1 cellular context compared by ENCODE assay signal in genomic region chr9:135992486-135993408, GRCh38.
TF ChIP-seq lines count a peak whose summit lies in the region.

No MANE protein-coding gene starts in this region.

TF ChIP-seq in K562, 482 proteins besides CTCF, POLR2A, EP300 and RAD21 (continued from another document and continues in another):
- TF ChIP-seq NCOA4 (IDR thresholded peaks at IDR 0.05; ENCODE audit: partially characterized antibody) (no peak), CUX1 (CRISPR knock-in tag; IDR thresholded peaks at IDR 0.05) (no peak), POLR2B (IDR thresholded peaks at IDR 0.05; ENCODE audit: low read depth, partially characterized antibody) (no peak), POLR3A (IDR thresholded peaks at IDR 0.05; ENCODE audit: borderline replicate concordance, extremely low read depth, insufficient read depth, insufficient read length) (no peak), ZNF232 (CRISPR knock-in tag; IDR thresholded peaks at IDR 0.05) (no peak), ZNF274 (IDR thresholded peaks at IDR 0.05; ENCODE audit: borderline replicate concordance, low read depth, low read length) (no peak), ZBTB8A (IDR thresholded peaks at IDR 0.05; ENCODE audit: partially characterized antibody) (no peak), OTX1 (CRISPR knock-in tag; IDR thresholded peaks at IDR 0.05) (no peak), ARID1B (IDR thresholded peaks at IDR 0.05) (peak; percentile 88), KLF16 (IDR thresholded peaks at IDR 0.05) (peak; percentile 83), SETDB1 (IDR thresholded peaks at IDR 0.05; ENCODE audit: low read length) (no peak), NR1H2 (CRISPR knock-in tag; IDR thresholded peaks at IDR 0.05) (no peak), ZNF24 (IDR thresholded peaks at IDR 0.05) (no peak), NBN (IDR thresholded peaks at IDR 0.05; ENCODE audit: low read depth) (peak; percentile 53; the same call in 1 of the 2 replicates), TCF7L2 (IDR thresholded peaks at IDR 0.05; ENCODE audit: low read depth, low read length) (no peak), NEUROD1 (IDR thresholded peaks at IDR 0.05; ENCODE audit: borderline replicate concordance, low read depth, low read length, partially characterized antibody) (peak; percentile 55), RUNX1 (IDR thresholded peaks at IDR 0.05; ENCODE audit: low read depth) (no peak), SOX6 (IDR thresholded peaks at IDR 0.05) (peak; percentile 64), DACH1 (IDR thresholded peaks at IDR 0.05; ENCODE audit: partially characterized antibody) (no peak), DDX20 (tag; IDR thresholded peaks at IDR 0.05; ENCODE audit: low read depth) (no peak), HMG20A (CRISPR knock-in tag; conservative IDR thresholded peaks at IDR 0.05) (no peak), ZC3H8 (IDR thresholded peaks at IDR 0.05) (no peak), SRSF3 (IDR thresholded peaks at IDR 0.05; ENCODE audit: insufficient read depth, low read length) (no peak), ZNF41 (CRISPR knock-in tag; conservative IDR thresholded peaks at IDR 0.05) (no peak), BMI1 (IDR thresholded peaks at IDR 0.05; ENCODE audit: low read length) (no peak), ELF1 (tag; IDR thresholded peaks at IDR 0.05) (no peak), ZNF311 (CRISPR knock-in tag; IDR thresholded peaks at IDR 0.05) (no peak), SP2 (IDR thresholded peaks at IDR 0.05; ENCODE audit: extremely low read depth, low read depth, low read length, poor library complexity, severe bottlenecking) (no peak), STAT5A (IDR thresholded peaks at IDR 0.05; ENCODE audit: borderline replicate concordance, low read length) (peak; percentile 63; the same call in 1 of the 2 replicates), POLR3G (IDR thresholded peaks at IDR 0.05; ENCODE audit: extremely low read depth, insufficient read length, insufficient replicate concordance) (no peak), DPF2 (IDR thresholded peaks at IDR 0.05) (peak; percentile 80), RFX7 (CRISPR knock-in tag; IDR thresholded peaks at IDR 0.05) (no peak), ZNF77 (CRISPR knock-in tag; IDR thresholded peaks at IDR 0.05) (no peak), RFX5 (IDR thresholded peaks at IDR 0.05; ENCODE audit: low read depth, low read length) (no peak), CBX8 (IDR thresholded peaks at IDR 0.05; ENCODE audit: borderline replicate concordance, extremely low read depth, low read depth, low read length, poor library complexity, severe bottlenecking) (no peak), FOXA3 (CRISPR knock-in tag; conservative IDR thresholded peaks at IDR 0.05 in 1 of 2, IDR thresholded peaks at IDR 0.05 in 1 of 2) (peak in 1 of 2 experiments; percentile 69; a peak in 1 of 4 replicates), U2AF2 (optimal IDR thresholded peaks at IDR 0.05; ENCODE audit: low read depth, low read length) (no peak), GATA2 (CRISPR knock-in tag; IDR thresholded peaks at IDR 0.05) (peak; percentile 76)
- TF ChIP-seq, protein P1, sequence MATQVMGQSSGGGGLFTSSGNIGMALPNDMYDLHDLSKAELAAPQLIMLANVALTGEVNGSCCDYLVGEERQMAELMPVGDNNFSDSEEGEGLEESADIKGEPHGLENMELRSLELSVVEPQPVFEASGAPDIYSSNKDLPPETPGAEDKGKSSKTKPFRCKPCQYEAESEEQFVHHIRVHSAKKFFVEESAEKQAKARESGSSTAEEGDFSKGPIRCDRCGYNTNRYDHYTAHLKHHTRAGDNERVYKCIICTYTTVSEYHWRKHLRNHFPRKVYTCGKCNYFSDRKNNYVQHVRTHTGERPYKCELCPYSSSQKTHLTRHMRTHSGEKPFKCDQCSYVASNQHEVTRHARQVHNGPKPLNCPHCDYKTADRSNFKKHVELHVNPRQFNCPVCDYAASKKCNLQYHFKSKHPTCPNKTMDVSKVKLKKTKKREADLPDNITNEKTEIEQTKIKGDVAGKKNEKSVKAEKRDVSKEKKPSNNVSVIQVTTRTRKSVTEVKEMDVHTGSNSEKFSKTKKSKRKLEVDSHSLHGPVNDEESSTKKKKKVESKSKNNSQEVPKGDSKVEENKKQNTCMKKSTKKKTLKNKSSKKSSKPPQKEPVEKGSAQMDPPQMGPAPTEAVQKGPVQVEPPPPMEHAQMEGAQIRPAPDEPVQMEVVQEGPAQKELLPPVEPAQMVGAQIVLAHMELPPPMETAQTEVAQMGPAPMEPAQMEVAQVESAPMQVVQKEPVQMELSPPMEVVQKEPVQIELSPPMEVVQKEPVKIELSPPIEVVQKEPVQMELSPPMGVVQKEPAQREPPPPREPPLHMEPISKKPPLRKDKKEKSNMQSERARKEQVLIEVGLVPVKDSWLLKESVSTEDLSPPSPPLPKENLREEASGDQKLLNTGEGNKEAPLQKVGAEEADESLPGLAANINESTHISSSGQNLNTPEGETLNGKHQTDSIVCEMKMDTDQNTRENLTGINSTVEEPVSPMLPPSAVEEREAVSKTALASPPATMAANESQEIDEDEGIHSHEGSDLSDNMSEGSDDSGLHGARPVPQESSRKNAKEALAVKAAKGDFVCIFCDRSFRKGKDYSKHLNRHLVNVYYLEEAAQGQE (CRISPR knock-in tag; IDR thresholded peaks at IDR 0.05; ENCODE audit: low read depth) = 0 out of 2 replicates have a peak, but pooled peaks have one; percentile 48
- TF ChIP-seq, protein P2, sequence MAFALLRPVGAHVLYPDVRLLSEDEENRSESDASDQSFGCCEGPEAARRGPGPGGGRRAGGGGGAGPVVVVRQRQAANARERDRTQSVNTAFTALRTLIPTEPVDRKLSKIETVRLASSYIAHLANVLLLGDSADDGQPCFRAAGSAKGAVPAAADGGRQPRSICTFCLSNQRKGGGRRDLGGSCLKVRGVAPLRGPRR (CRISPR knock-in tag; IDR thresholded peaks at IDR 0.05) = no peak
- TF ChIP-seq, protein P3, sequence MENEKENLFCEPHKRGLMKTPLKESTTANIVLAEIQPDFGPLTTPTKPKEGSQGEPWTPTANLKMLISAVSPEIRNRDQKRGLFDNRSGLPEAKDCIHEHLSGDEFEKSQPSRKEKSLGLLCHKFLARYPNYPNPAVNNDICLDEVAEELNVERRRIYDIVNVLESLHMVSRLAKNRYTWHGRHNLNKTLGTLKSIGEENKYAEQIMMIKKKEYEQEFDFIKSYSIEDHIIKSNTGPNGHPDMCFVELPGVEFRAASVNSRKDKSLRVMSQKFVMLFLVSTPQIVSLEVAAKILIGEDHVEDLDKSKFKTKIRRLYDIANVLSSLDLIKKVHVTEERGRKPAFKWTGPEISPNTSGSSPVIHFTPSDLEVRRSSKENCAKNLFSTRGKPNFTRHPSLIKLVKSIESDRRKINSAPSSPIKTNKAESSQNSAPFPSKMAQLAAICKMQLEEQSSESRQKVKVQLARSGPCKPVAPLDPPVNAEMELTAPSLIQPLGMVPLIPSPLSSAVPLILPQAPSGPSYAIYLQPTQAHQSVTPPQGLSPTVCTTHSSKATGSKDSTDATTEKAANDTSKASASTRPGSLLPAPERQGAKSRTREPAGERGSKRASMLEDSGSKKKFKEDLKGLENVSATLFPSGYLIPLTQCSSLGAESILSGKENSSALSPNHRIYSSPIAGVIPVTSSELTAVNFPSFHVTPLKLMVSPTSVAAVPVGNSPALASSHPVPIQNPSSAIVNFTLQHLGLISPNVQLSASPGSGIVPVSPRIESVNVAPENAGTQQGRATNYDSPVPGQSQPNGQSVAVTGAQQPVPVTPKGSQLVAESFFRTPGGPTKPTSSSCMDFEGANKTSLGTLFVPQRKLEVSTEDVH (IDR thresholded peaks at IDR 0.05; ENCODE audit: low read depth, partially characterized antibody) = peak; percentile 30
- TF ChIP-seq, protein P4, sequence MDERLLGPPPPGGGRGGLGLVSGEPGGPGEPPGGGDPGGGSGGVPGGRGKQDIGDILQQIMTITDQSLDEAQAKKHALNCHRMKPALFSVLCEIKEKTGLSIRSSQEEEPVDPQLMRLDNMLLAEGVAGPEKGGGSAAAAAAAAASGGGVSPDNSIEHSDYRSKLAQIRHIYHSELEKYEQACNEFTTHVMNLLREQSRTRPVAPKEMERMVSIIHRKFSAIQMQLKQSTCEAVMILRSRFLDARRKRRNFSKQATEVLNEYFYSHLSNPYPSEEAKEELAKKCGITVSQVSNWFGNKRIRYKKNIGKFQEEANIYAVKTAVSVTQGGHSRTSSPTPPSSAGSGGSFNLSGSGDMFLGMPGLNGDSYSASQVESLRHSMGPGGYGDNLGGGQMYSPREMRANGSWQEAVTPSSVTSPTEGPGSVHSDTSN (CRISPR knock-in tag; IDR thresholded peaks at IDR 0.05; ENCODE audit: low read depth) = no peak
- TF ChIP-seq, protein P4 (tag; conservative IDR thresholded peaks at IDR 0.05; ENCODE audit: low read depth) = peak; percentile 91
- TF ChIP-seq, protein P5, sequence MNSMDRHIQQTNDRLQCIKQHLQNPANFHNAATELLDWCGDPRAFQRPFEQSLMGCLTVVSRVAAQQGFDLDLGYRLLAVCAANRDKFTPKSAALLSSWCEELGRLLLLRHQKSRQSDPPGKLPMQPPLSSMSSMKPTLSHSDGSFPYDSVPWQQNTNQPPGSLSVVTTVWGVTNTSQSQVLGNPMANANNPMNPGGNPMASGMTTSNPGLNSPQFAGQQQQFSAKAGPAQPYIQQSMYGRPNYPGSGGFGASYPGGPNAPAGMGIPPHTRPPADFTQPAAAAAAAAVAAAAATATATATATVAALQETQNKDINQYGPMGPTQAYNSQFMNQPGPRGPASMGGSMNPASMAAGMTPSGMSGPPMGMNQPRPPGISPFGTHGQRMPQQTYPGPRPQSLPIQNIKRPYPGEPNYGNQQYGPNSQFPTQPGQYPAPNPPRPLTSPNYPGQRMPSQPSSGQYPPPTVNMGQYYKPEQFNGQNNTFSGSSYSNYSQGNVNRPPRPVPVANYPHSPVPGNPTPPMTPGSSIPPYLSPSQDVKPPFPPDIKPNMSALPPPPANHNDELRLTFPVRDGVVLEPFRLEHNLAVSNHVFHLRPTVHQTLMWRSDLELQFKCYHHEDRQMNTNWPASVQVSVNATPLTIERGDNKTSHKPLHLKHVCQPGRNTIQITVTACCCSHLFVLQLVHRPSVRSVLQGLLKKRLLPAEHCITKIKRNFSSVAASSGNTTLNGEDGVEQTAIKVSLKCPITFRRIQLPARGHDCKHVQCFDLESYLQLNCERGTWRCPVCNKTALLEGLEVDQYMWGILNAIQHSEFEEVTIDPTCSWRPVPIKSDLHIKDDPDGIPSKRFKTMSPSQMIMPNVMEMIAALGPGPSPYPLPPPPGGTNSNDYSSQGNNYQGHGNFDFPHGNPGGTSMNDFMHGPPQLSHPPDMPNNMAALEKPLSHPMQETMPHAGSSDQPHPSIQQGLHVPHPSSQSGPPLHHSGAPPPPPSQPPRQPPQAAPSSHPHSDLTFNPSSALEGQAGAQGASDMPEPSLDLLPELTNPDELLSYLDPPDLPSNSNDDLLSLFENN (IDR thresholded peaks at IDR 0.05; ENCODE audit: low read depth in 2 of 2, low read length in 2 of 2) = peak in 1 of 2 experiments; percentile 67; a peak in 1 of 4 replicates
- TF ChIP-seq, protein P6, sequence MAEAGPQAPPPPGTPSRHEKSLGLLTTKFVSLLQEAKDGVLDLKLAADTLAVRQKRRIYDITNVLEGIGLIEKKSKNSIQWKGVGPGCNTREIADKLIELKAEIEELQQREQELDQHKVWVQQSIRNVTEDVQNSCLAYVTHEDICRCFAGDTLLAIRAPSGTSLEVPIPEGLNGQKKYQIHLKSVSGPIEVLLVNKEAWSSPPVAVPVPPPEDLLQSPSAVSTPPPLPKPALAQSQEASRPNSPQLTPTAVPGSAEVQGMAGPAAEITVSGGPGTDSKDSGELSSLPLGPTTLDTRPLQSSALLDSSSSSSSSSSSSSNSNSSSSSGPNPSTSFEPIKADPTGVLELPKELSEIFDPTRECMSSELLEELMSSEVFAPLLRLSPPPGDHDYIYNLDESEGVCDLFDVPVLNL (CRISPR knock-in tag; IDR thresholded peaks at IDR 0.05; ENCODE audit: low read depth) = no peak
- TF ChIP-seq, protein P7, sequence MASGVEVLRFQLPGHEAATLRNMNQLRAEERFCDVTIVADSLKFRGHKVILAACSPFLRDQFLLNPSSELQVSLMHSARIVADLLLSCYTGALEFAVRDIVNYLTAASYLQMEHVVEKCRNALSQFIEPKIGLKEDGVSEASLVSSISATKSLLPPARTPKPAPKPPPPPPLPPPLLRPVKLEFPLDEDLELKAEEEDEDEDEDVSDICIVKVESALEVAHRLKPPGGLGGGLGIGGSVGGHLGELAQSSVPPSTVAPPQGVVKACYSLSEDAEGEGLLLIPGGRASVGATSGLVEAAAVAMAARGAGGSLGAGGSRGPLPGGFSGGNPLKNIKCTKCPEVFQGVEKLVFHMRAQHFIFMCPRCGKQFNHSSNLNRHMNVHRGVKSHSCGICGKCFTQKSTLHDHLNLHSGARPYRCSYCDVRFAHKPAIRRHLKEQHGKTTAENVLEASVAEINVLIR (CRISPR knock-in tag; IDR thresholded peaks at IDR 0.05) = no peak
